Comparison of ENCODE assay signal across 14 cellular contexts in genomic region chr4:23774932-23775331, GRCh38.
A peak's percentile ranks its signal among the peaks of the same experiment; 100 is the strongest.
DNase-seq lines count a peak whose midpoint lies in the region; ATAC-seq and TF ChIP-seq lines count a peak whose summit lies in the region.
"Had no signal": no experiment of that assay in that cellular context is flagged by ENCODE, and none has a peak within 500 bp of the region (broad histone marks: within the 10 kb centered on the region; RNA-seq: fewer than 3 reads in every experiment).

No MANE protein-coding gene starts in this region.

- H3K27me3 ChIP-seq in OCI-LY3 (ENCODE audit: low read depth, low read length): no peaks in the 10 kb centered on the region
- H3K27me3 ChIP-seq: BLaER1 had no signal

- H3K4me3 ChIP-seq in OCI-LY3 (ENCODE audit: low read length): peak overlapping the region; percentile 63
- H3K4me3 ChIP-seq: BLaER1 had no signal

- peak overlapping the region; percentile 17 for H3K27ac Mint-ChIP-seq in nephron progenitor cell
- H3K27ac Mint-ChIP-seq: H9 had no signal

- TF ChIP-seq CTCF in OCI-LY3 (IDR thresholded peaks at IDR 0.05; ENCODE audit: low read depth, low read length) (no peak), nephron progenitor cell (IDR thresholded peaks at IDR 0.05) (no peak)

- H4K20me1 ChIP-seq in OCI-LY3 (ENCODE audit: insufficient read depth, low read length): no peaks in the 10 kb centered on the region
- H4K20me1 ChIP-seq: BLaER1 had no signal

- no peaks in the 10 kb centered on the region for H3K79me2 ChIP-seq in OCI-LY3 (ENCODE audit: low read length)

- intact Hi-C loops in Right ventricle myocardium inferior (cut with DNase I): no loop called here
- intact Hi-C loops in Right ventricle myocardium superior (cut with DNase I): no loop called here

- no peak overlapping the region for H3K4me3 Mint-ChIP-seq in nephron progenitor cell
- H3K4me3 Mint-ChIP-seq: H9 had no signal

- H3K27ac ChIP-seq in OCI-LY3 (ENCODE audit: low read length): peak overlapping the region; percentile 69
- H3K27ac ChIP-seq: BLaER1 had no signal

- no peaks in the 10 kb centered on the region for H3K9me3 ChIP-seq in OCI-LY3 (ENCODE audit: insufficient read depth, low read length)
- H3K9me3 ChIP-seq: BLaER1 had no signal

- peak overlapping the region; percentile 30; the same call in 1 of the 2 replicates for H3K9ac ChIP-seq in OCI-LY3 (ENCODE audit: low read length)
- H3K9ac ChIP-seq: BLaER1 had no signal

- H3K9me3 Mint-ChIP-seq in nephron progenitor cell: no peaks in the 10 kb centered on the region
- H3K9me3 Mint-ChIP-seq: H9 had no signal

- peaks cover 47% of the 10 kb centered on the region for H3K4me1 ChIP-seq in OCI-LY3 (ENCODE audit: low read length)
- H3K4me1 ChIP-seq: BLaER1 had no signal

- no peaks in the 10 kb centered on the region for H3K36me3 ChIP-seq in OCI-LY3 (replicated peaks; ENCODE audit: low read depth, low read length)
- H3K36me3 ChIP-seq: BLaER1 had no signal

- peak overlapping the region; percentile 85 for H3K4me2 ChIP-seq in OCI-LY3 (ENCODE audit: low read length)
- H3K4me2 ChIP-seq: BLaER1 had no signal

- H3K27me3 Mint-ChIP-seq in nephron progenitor cell (ENCODE audit: low read depth, poor library complexity): peaks cover 4% of the 10 kb centered on the region

- H2AFZ ChIP-seq in OCI-LY3 (ENCODE audit: low read depth, low read length): no peak overlapping the region

- peaks cover 13% of the 10 kb centered on the region for H3K4me1 Mint-ChIP-seq in nephron progenitor cell

- H3K36me3 Mint-ChIP-seq in nephron progenitor cell (ENCODE audit: low read depth): no peaks in the 10 kb centered on the region

- no peak for DNase-seq in Right ventricle myocardium inferior (ENCODE audit: missing footprints)
- no peak for DNase-seq in Right ventricle myocardium superior
- no peak for DNase-seq in nephron progenitor cell
- peak; percentile 41 for DNase-seq in putamen (ENCODE audit: low spot score)
- no peak for DNase-seq in stimulated activated CD4-positive, alpha-beta T cell treated with anti-CD3 and anti-CD28 coated beads, Interleukin-12 subunit alpha, Interleukin-12 subunit beta, amount 100 ng/mL, for 4 hours
- no peak for DNase-seq in iPS-NIHi7 (ENCODE audit: extremely low spot score)
- no peak for DNase-seq in NCI-H1417 (lab: John Stamatoyannopoulos, UW)
- DNase-seq: 8988T, AML-193, DMS 273 treated with DMSO at 0.1 percent for 48 hours, GOT3 had no signal

- ATAC-seq in Right ventricle myocardium inferior (peak; percentile 18), Right ventricle myocardium superior (ENCODE audit: poor library complexity) (no peak)
